In genomic region chr10:52232561-52233350, GRCh38 we compare ENCODE assay signal across 8 cellular contexts.
DNase-seq lines count a peak whose midpoint lies in the region; ATAC-seq and TF ChIP-seq lines count a peak whose summit lies in the region.

No MANE protein-coding gene starts in this region.

- peaks cover 7 to 22% (median 14%) of the 10 kb centered on the region in 10 experiments for H3K4me1 ChIP-seq in BLaER1 treated with 17β-estradiol and CSF1 and Interleukin-3, amounts not matched to agents 10 nM and 100 nM
- no peaks in the 10 kb centered on the region for H3K4me1 ChIP-seq in muscle layer of duodenum (ENCODE audit: control insufficient read depth in 1 of 2, insufficient read depth in 2 of 2, low read length in 2 of 2)
- H3K4me1 ChIP-seq in gastroesophageal sphincter = peaks cover 0 to 7% (median 0%) of the 10 kb centered on the region in 3 donors
- no peaks in the 10 kb centered on the region for H3K4me1 ChIP-seq in Karpas-422 (ENCODE audit: low read length)

- TF ChIP-seq EP300 in gastroesophageal sphincter (IDR thresholded peaks at IDR 0.05) = no peak

- H3K79me2 ChIP-seq in Karpas-422 (ENCODE audit: low read length) = no peaks in the 10 kb centered on the region

- H3K9me2 ChIP-seq in Karpas-422 (replicated peaks; ENCODE audit: insufficient read depth, low read length) = no peaks in the 10 kb centered on the region

- in situ Hi-C loops in astrocyte of the spinal cord (cut with HindIII; ENCODE audit: low sequenced_read_pairs) = no loop called here

- H3K9me3 ChIP-seq in BLaER1 treated with 17β-estradiol and CSF1 and Interleukin-3, amounts not matched to agents 10 nM and 100 nM (replicated peaks in 1 of 11) = peaks cover 0 to 4% (median 0%) of the 10 kb centered on the region in 11 experiments; a peak in 1 of 22 replicates
- H3K9me3 ChIP-seq in muscle layer of duodenum (ENCODE audit: control insufficient read depth in 1 of 2, low read length in 2 of 2) (no peaks in the 10 kb centered on the region), gastroesophageal sphincter (no peaks in the 10 kb centered on the region), Karpas-422 (ENCODE audit: low read length) (peaks cover 14% of the 10 kb centered on the region)

- ATAC-seq in GM19467 (IDR thresholded peaks at IDR 0.05; ENCODE audit: unreplicated experiment) (peak; percentile 96), HG03460 (IDR thresholded peaks at IDR 0.05; ENCODE audit: unreplicated experiment) (peak; percentile 94), gastroesophageal sphincter (no peak)

- no peak for TF ChIP-seq POLR2A in gastroesophageal sphincter (IDR thresholded peaks at IDR 0.05)

- peak overlapping the region; percentile 32 to 80 (median 56); a peak in 21 of 22 replicates for H3K4me2 ChIP-seq in BLaER1 treated with 17β-estradiol and CSF1 and Interleukin-3, amounts not matched to agents 10 nM and 100 nM
- no peak overlapping the region for H3K4me2 ChIP-seq in Karpas-422 (ENCODE audit: low read depth, low read length, poor library complexity, severe bottlenecking)

- TF ChIP-seq CTCF in astrocyte of the spinal cord (IDR thresholded peaks at IDR 0.05; ENCODE audit: low read depth, low read length) (no peak), gastroesophageal sphincter (IDR thresholded peaks at IDR 0.05) (no peak)

- no peaks in the 10 kb centered on the region for H4K20me1 ChIP-seq in BLaER1 treated with 17β-estradiol and CSF1 and Interleukin-3, amounts not matched to agents 10 nM and 100 nM
- H4K20me1 ChIP-seq in Karpas-422 (ENCODE audit: insufficient read depth, low read depth, low read length) = no peaks in the 10 kb centered on the region

- peak overlapping the region in 8 of 11 experiments; percentile 2 to 44 (median 24); a peak in 9 of 22 replicates for H3K27ac ChIP-seq in BLaER1 treated with 17β-estradiol and CSF1 and Interleukin-3, amounts not matched to agents 10 nM and 100 nM
- no peak overlapping the region for H3K27ac ChIP-seq in muscle layer of duodenum (ENCODE audit: low read length)
- H3K27ac ChIP-seq in gastroesophageal sphincter = no peak overlapping the region
- no peak overlapping the region for H3K27ac ChIP-seq in Karpas-422 (ENCODE audit: low read length)

- H3K4me3 ChIP-seq in BLaER1 treated with 17β-estradiol and CSF1 and Interleukin-3, amounts not matched to agents 10 nM and 100 nM = peak overlapping the region; percentile 12 to 59 (median 48); a peak in 16 of 20 replicates
- peak overlapping the region; percentile 26 for H3K4me3 ChIP-seq in astrocyte of the spinal cord (ENCODE audit: low read depth, low read length)
- peak overlapping the region; percentile 0 to 43 for H3K4me3 ChIP-seq in muscle layer of duodenum (ENCODE audit: low read depth in 1 of 2, low read length in 2 of 2)
- peak overlapping the region in 1 of 2 donors; percentile 25 for H3K4me3 ChIP-seq in gastroesophageal sphincter
- H3K4me3 ChIP-seq in Karpas-422 (ENCODE audit: low read length) = no peak overlapping the region

- DNase-seq in astrocyte of the spinal cord (ENCODE audit: low read depth, low spot score) (no peak), NCI-H526 treated with DMSO at 0.1 percent for 48 hours (lab: John Stamatoyannopoulos, UW) (no peak), Karpas-422 (no peak)

- 41 to 61% methylated on average over 4 of the region's 4 CpGs for WGBS in gastroesophageal sphincter (ENCODE audit: low coverage in 1 of 2), 2 donors

- no peak overlapping the region for H2AFZ ChIP-seq in Karpas-422 (ENCODE audit: low read length)

- no peaks in the 10 kb centered on the region for H3K27me3 ChIP-seq in BLaER1 treated with 17β-estradiol and CSF1 and Interleukin-3, amounts not matched to agents 10 nM and 100 nM
- H3K27me3 ChIP-seq in muscle layer of duodenum (ENCODE audit: low read depth, low read length) (no peaks in the 10 kb centered on the region), gastroesophageal sphincter (no peaks in the 10 kb centered on the region), Karpas-422 (ENCODE audit: low read length) (no peaks in the 10 kb centered on the region)

- H3K36me3 ChIP-seq in BLaER1 treated with 17β-estradiol and CSF1 and Interleukin-3, amounts not matched to agents 10 nM and 100 nM = no peaks in the 10 kb centered on the region
- H3K36me3 ChIP-seq in muscle layer of duodenum (ENCODE audit: control insufficient read depth in 1 of 2, insufficient read depth in 2 of 2, low read length in 2 of 2) (no peaks in the 10 kb centered on the region), gastroesophageal sphincter (no peaks in the 10 kb centered on the region), Karpas-422 (ENCODE audit: insufficient read depth, low read length) (no peaks in the 10 kb centered on the region)

- H3K9ac ChIP-seq in BLaER1 treated with 17β-estradiol and CSF1 and Interleukin-3, amounts not matched to agents 10 nM and 100 nM = peak overlapping the region in 6 of 11 experiments; percentile 9 to 57 (median 34); a peak in 6 of 22 replicates
- H3K9ac ChIP-seq in Karpas-422 (ENCODE audit: low read length) = no peak overlapping the region

Comparison
In these comparisons a context has a peak if more than half of its experiments do, and no peak if none do; other contexts are left out.
1. H3K27ac ChIP-seq: peak in BLaER1 treated with 17β-estradiol and CSF1 and Interleukin-3, amounts not matched to agents 10 nM and 100 nM (8 of 11); none in muscle layer of duodenum (single experiment), gastroesophageal sphincter (0 of 4) and Karpas-422 (single experiment).